ENCODE assay signal across 24 cellular contexts in genomic region chr3:126064627-126065258, GRCh38. TPM values are rescaled to one million over a fixed set of nuclear protein-coding genes. Genes with fewer than 3 reads are reported as not detected.
A peak's percentile ranks its signal among the peaks of the same experiment; 100 is the strongest.
DNase-seq lines count a peak whose midpoint lies in the region; ATAC-seq, FAIRE-seq and TF ChIP-seq lines count a peak whose summit lies in the region.
"Had no signal": no experiment of that assay in that cellular context is flagged by ENCODE, and none has a peak within 500 bp of the region (broad histone marks: within the 10 kb centered on the region; RNA-seq: fewer than 3 reads in every experiment).

No MANE protein-coding gene starts in this region.

- no peak overlapping the region for H3K9ac ChIP-seq in PC-3 (ENCODE audit: low read length)

- no peak for ATAC-seq in activated CD8-positive, alpha-beta memory T cell treated with anti-CD3 and anti-CD28 coated beads, Interleukin-2, amount 10 ng/mL, durations not matched to agents 7 days and 5 days
- ATAC-seq in lower lobe of right lung = peak; percentile 54 to 81
- ATAC-seq in GM21367 (IDR thresholded peaks at IDR 0.05; ENCODE audit: unreplicated experiment) = no peak
- ATAC-seq in PC-3 = no peak
- ATAC-seq: activated T-cell treated with anti-CD3 and anti-CD28 coated beads, Interleukin-2, amount 50 U/mL, for 72 hours; CD8-positive, alpha-beta T cell had no signal

- no peak overlapping the region for H3K27ac Mint-ChIP-seq in activated CD8-positive, alpha-beta memory T cell treated with anti-CD3 and anti-CD28 coated beads, Interleukin-2, amount 10 ng/mL, durations not matched to agents 7 days and 5 days
- H3K27ac Mint-ChIP-seq: activated CD4-positive, alpha-beta memory T cell treated with anti-CD3 and anti-CD28 coated beads, Interleukin-2, amount 10 ng/mL, durations not matched to agents 7 days and 5 days; activated T-cell treated with anti-CD3 and anti-CD28 coated beads, Interleukin-2, amount 50 U/mL, for 72 hours had no signal

- H3K27ac ChIP-seq in lower lobe of right lung (no peak overlapping the region), PC-3 (ENCODE audit: low read length) (no peak overlapping the region)
- H3K27ac ChIP-seq: hepatocyte, Peyer's patch, spleen, tibial artery had no signal

- POLR2A ChIA-PET in PC-3 (lab: Charles Lee; ENCODE audit: unreplicated experiment) = no interaction called here

- no peaks in the 10 kb centered on the region for H3K36me3 Mint-ChIP-seq in activated CD8-positive, alpha-beta memory T cell treated with anti-CD3 and anti-CD28 coated beads, Interleukin-2, amount 10 ng/mL, durations not matched to agents 7 days and 5 days

- H3K4me1 ChIP-seq in lower lobe of right lung (no peaks in the 10 kb centered on the region), PC-3 (ENCODE audit: insufficient read depth, low read length) (no peaks in the 10 kb centered on the region)
- H3K4me1 ChIP-seq: Peyer's patch, spleen, tibial artery had no signal

- peaks cover 8% of the 10 kb centered on the region for H3K4me1 Mint-ChIP-seq in activated CD8-positive, alpha-beta memory T cell treated with anti-CD3 and anti-CD28 coated beads, Interleukin-2, amount 10 ng/mL, durations not matched to agents 7 days and 5 days

- intact Hi-C loops in lower lobe of right lung (cut with DNase I) = no loop called here
- intact Hi-C loops in PC-3 (cut with micrococcal nuclease) = no loop called here

- FAIRE-seq in GM19239 (lab: Jason Lieb, UNC) = no peak
- FAIRE-seq: astrocyte, kidney had no signal

- H2AFZ ChIP-seq in PC-3 (ENCODE audit: low read length) = no peak overlapping the region
- H2AFZ ChIP-seq: hepatocyte had no signal

- no peaks in the 10 kb centered on the region for H4K20me1 ChIP-seq in PC-3 (ENCODE audit: low read length)

- H3K4me2 ChIP-seq in PC-3 (ENCODE audit: low read length) = no peak overlapping the region
- H3K4me2 ChIP-seq: hepatocyte had no signal

- H3K9me3 Mint-ChIP-seq in activated CD8-positive, alpha-beta memory T cell treated with anti-CD3 and anti-CD28 coated beads, Interleukin-2, amount 10 ng/mL, durations not matched to agents 7 days and 5 days (ENCODE audit: low read depth) = no peaks in the 10 kb centered on the region
- H3K9me3 Mint-ChIP-seq: activated CD4-positive, alpha-beta memory T cell treated with anti-CD3 and anti-CD28 coated beads, Interleukin-2, amount 10 ng/mL, durations not matched to agents 7 days and 5 days; activated naive CD4-positive, alpha-beta T cell treated with anti-CD3 and anti-CD28 coated beads, Interleukin-2, amount 50 U/mL, for 24 hours; activated T-cell treated with anti-CD3 and anti-CD28 coated beads, Interleukin-2, amount 50 U/mL, for 72 hours; CD8-positive, alpha-beta T cell; IgD-negative memory B cell had no signal

- no peaks in the 10 kb centered on the region for H3K9me2 ChIP-seq in PC-3 (replicated peaks; ENCODE audit: low read length)

- CTCF ChIA-PET in activated CD8-positive, alpha-beta memory T cell treated with anti-CD3 and anti-CD28 coated beads, Interleukin-2, amount 10 ng/mL, durations not matched to agents 7 days and 5 days (lab: Charles Lee) = no interaction called here
- CTCF ChIA-PET in PC-3 (lab: Charles Lee) = no interaction called here

- H3K9me3 ChIP-seq in lower lobe of right lung (no peaks in the 10 kb centered on the region), PC-3 (ENCODE audit: low read length) (no peaks in the 10 kb centered on the region)
- H3K9me3 ChIP-seq: Peyer's patch, spleen, tibial artery had no signal

- no peaks in the 10 kb centered on the region for H3F3A ChIP-seq in PC-3 (ENCODE audit: low read length, unreplicated experiment)

- no peak overlapping the region for H3K4me3 Mint-ChIP-seq in activated CD8-positive, alpha-beta memory T cell treated with anti-CD3 and anti-CD28 coated beads, Interleukin-2, amount 10 ng/mL, durations not matched to agents 7 days and 5 days
- H3K4me3 Mint-ChIP-seq: activated CD4-positive, alpha-beta memory T cell treated with anti-CD3 and anti-CD28 coated beads, Interleukin-2, amount 10 ng/mL, durations not matched to agents 7 days and 5 days; activated naive CD4-positive, alpha-beta T cell treated with anti-CD3 and anti-CD28 coated beads, Interleukin-2, amount 50 U/mL, for 24 hours; activated T-cell treated with anti-CD3 and anti-CD28 coated beads, Interleukin-2, amount 50 U/mL, for 72 hours; CD8-positive, alpha-beta T cell; IgD-negative memory B cell had no signal

- no peaks in the 10 kb centered on the region for H3K27me3 ChIP-seq in lower lobe of right lung (ENCODE audit: low read depth)
- H3K27me3 ChIP-seq in PC-3 (ENCODE audit: low read length) = no peaks in the 10 kb centered on the region
- H3K27me3 ChIP-seq: hepatocyte, Peyer's patch, spleen, tibial artery had no signal

- no peaks in the 10 kb centered on the region for H3K27me3 Mint-ChIP-seq in activated CD8-positive, alpha-beta memory T cell treated with anti-CD3 and anti-CD28 coated beads, Interleukin-2, amount 10 ng/mL, durations not matched to agents 7 days and 5 days
- H3K27me3 Mint-ChIP-seq: activated CD4-positive, alpha-beta memory T cell treated with anti-CD3 and anti-CD28 coated beads, Interleukin-2, amount 10 ng/mL, durations not matched to agents 7 days and 5 days; activated naive CD4-positive, alpha-beta T cell treated with anti-CD3 and anti-CD28 coated beads, Interleukin-2, amount 50 U/mL, for 24 hours; IgD-negative memory B cell had no signal

- DNase-seq in activated CD8-positive, alpha-beta memory T cell treated with anti-CD3 and anti-CD28 coated beads, Interleukin-2, amount 10 ng/mL, durations not matched to agents 7 days and 5 days = peak; percentile 33
- DNase-seq in activated CD8-positive, alpha-beta memory T cell treated with anti-CD3 and anti-CD28 coated beads, Interleukin-2, amount 50 U/mL, for 48 hours = no peak
- DNase-seq in RPMI8226 (peak; percentile 59), lower lobe of right lung (peak; percentile 62), hippocampal formation (lab: John Stamatoyannopoulos, UW) (no peak), GM19239 (ENCODE audit: insufficient read length, low spot score) (no peak), PC-3 (no peak)
- DNase-seq: activated CD4-positive, alpha-beta memory T cell treated with anti-CD3 and anti-CD28 coated beads, Interleukin-2, amount 10 ng/mL, durations not matched to agents 7 days and 5 days; activated T-cell treated with anti-CD3 and anti-CD28 coated beads, Interleukin-2, amount 50 U/mL, for 72 hours; CD8-positive, alpha-beta T cell; EL; kidney; mesendoderm; NCI-H1417; NCI-H748 treated with DMSO at 0.1 percent for 48 hours; spleen; SW 1271; tibial artery had no signal

- TF ChIP-seq CTCF in lower lobe of right lung (IDR thresholded peaks at IDR 0.05) (no peak), PC-3 (conservative IDR thresholded peaks at IDR 0.05; ENCODE audit: low read depth, low read length) (no peak)

- H3K79me2 ChIP-seq in PC-3 (ENCODE audit: low read length) = no peaks in the 10 kb centered on the region
- H3K79me2 ChIP-seq: hepatocyte had no signal

- H3K4me3 ChIP-seq in lower lobe of right lung (no peak overlapping the region), PC-3 (ENCODE audit: low read length) (no peak overlapping the region)
- H3K4me3 ChIP-seq: hepatocyte, Peyer's patch, spleen, tibial artery had no signal

- H3K36me3 ChIP-seq in lower lobe of right lung (peaks cover 5% of the 10 kb centered on the region), PC-3 (ENCODE audit: low read depth, low read length) (no peaks in the 10 kb centered on the region)

- BruUV-seq in PC-3 (replicated peaks; lab: Mats Ljungman, UMichigan) = no TSS peak

RNA-seq across cellular contexts. Expression of gene SLC41A3, which starts 19.2 kb away (rescaled TPM):
- total RNA-seq in activated CD8-positive, alpha-beta memory T cell treated with anti-CD3 and anti-CD28 coated beads, Interleukin-2, amount 10 ng/mL, durations not matched to agents 7 days and 5 days = 10 to 100 TPM; 22.5 to 23.8 TPM
- total RNA-seq in lower lobe of right lung = 36.2 TPM
- total RNA-seq in PC-3 (2014; rRNA removed) = 29.8 and 30.4 TPM in 2 replicates

Comparison
In these comparisons a context has a peak if more than half of its experiments do, and no peak if none do; other contexts are left out.
1. DNase-seq: peak in activated CD8-positive, alpha-beta memory T cell treated with anti-CD3 and anti-CD28 coated beads, Interleukin-2, amount 10 ng/mL, durations not matched to agents 7 days and 5 days (single experiment), RPMI8226 (single experiment) and lower lobe of right lung (single experiment); none in activated CD8-positive, alpha-beta memory T cell treated with anti-CD3 and anti-CD28 coated beads, Interleukin-2, amount 50 U/mL, for 48 hours (single experiment), hippocampal formation (0 of 2), GM19239 (single experiment) and PC-3 (single experiment).
2. ATAC-seq: peak in lower lobe of right lung (2 of 2); none in activated CD8-positive, alpha-beta memory T cell treated with anti-CD3 and anti-CD28 coated beads, Interleukin-2, amount 10 ng/mL, durations not matched to agents 7 days and 5 days (single experiment), GM21367 (single experiment) and PC-3 (single experiment).